15 cellular contexts compared by ENCODE assay signal in the genomic region with DNA sequence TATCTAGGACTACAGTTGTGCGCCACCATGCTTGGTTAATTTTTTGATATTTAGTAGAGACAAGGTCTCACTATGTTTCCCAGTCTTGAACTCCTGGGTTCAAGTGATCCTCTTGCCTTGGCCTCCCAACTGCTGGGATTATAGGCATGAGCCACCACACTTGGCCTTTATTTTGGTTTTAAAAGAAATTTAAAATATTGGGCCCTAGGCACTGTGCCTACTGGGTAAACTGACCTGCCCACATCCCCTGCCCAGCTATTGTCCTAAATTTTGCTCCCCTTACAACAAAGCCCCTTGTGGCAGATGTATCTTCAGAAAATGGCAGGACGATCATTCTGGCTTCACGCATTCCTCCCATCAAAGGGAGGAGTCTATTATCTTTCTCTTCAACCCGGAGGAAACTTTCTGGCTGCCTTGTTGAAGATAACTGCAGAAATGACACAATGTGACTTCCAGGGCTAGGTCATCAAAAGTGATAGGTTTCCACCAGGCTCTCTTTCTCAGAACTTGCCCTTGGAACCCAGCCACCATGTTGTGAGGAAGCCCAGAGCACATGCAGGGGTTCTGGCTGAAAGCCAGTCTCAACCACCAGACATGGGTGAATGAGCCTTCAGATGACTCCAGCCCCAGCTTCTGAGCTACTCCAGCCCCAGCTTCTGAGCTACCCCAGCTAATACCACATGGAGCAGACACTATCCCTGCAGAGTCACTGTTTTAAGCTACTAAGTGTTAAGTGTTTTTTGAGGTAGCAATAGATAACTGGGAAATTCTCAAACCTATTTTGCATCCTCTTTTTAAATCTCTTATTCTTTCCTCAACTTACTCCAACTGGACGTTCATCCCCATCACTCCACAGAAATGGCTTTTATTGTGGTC. TPM values are rescaled to one million over a fixed set of nuclear protein-coding genes. Genes with fewer than 3 reads are reported as not detected.
A peak's percentile ranks its signal among the peaks of the same experiment; 100 is the strongest.
DNase-seq lines count a peak whose midpoint lies in the region; TF ChIP-seq lines count a peak whose summit lies in the region.
"Had no signal": no experiment of that assay in that cellular context is flagged by ENCODE, and none has a peak within 500 bp of the region (broad histone marks: within the 10 kb centered on the region; RNA-seq: fewer than 3 reads in every experiment).

No MANE protein-coding gene starts in this region.

- H3K27me3 Mint-ChIP-seq in osteocyte (ENCODE audit: unreplicated experiment) = no peaks in the 10 kb centered on the region
- H3K27me3 Mint-ChIP-seq in CD4-positive, alpha-beta memory T cell = no peaks in the 10 kb centered on the region
- H3K27me3 Mint-ChIP-seq in CD14-positive monocyte (ENCODE audit: low read depth in 3 of 3) = peaks cover 0 to 1% (median 0%) of the 10 kb centered on the region in 3 donors

- no peak overlapping the region for H3K9ac ChIP-seq in mammary epithelial cell (ENCODE audit: insufficient read depth, low read length)

- in situ Hi-C loops in mammary epithelial cell (cut with MboI; ENCODE audit: low sequenced_read_pairs in 2 of 2) = no loop called here

- CTCF ChIA-PET in mammary epithelial cell (lab: Charles Lee; ENCODE audit: low non-redundant PET) = no interaction called here
- CTCF ChIA-PET in CD4-positive, alpha-beta memory T cell (lab: Charles Lee; ENCODE audit: partially characterized antibody) = interaction anchor here (0.7 to 1.0 kb wide), 2 partner anchors 60 to 348 kb away, joined by 3 to 4 read pairs; no protein-coding TSS in a partner anchor

- peaks cover 15% of the 10 kb centered on the region for H3K4me1 Mint-ChIP-seq in osteocyte (ENCODE audit: unreplicated experiment)
- H3K4me1 Mint-ChIP-seq in CD4-positive, alpha-beta memory T cell = peaks cover 0 to 8% (median 0%) of the 10 kb centered on the region in 4 donors
- no peaks in the 10 kb centered on the region for H3K4me1 Mint-ChIP-seq in CD14-positive monocyte

- H3K27ac Mint-ChIP-seq in osteocyte (ENCODE audit: unreplicated experiment) (peak overlapping the region; percentile 51), CD14-positive monocyte (no peak overlapping the region)
- H3K27ac Mint-ChIP-seq in CD4-positive, alpha-beta memory T cell = no peak overlapping the region
- H3K27ac Mint-ChIP-seq: activated T-helper 2 cell treated with anti-CD3 and anti-CD28 coated beads, Interferon-gamma antibody, Interleukin-2, Interleukin-4, amounts not matched to agents 10 μg/mL and 5 μg/mL and 100 μg/mL, durations not matched to agents 14 hours and 24 hours and 36 hours had no signal

- H3K27me3 ChIP-seq in mammary epithelial cell (ENCODE audit: insufficient read depth, low read length) = no peaks in the 10 kb centered on the region
- no peaks in the 10 kb centered on the region for H3K27me3 ChIP-seq in suprapubic skin
- H3K27me3 ChIP-seq in CD4-positive, alpha-beta memory T cell (ENCODE audit: insufficient read depth, low read length) = no peaks in the 10 kb centered on the region

- H3K4me1 ChIP-seq in mammary epithelial cell (ENCODE audit: insufficient read depth, low read length) (peaks cover 16% of the 10 kb centered on the region), suprapubic skin (peaks cover 4% of the 10 kb centered on the region)
- H3K4me1 ChIP-seq in CD4-positive, alpha-beta memory T cell (ENCODE audit: insufficient read depth, low read length) = no peaks in the 10 kb centered on the region

- no peak overlapping the region for H2AFZ ChIP-seq in mammary epithelial cell (ENCODE audit: low read depth, low read length)

- WGBS in mammary epithelial cell (ENCODE audit: low coverage, missing lambda C conversion rate) = 98% methylated on average over 4 of the region's 5 CpGs
- WGBS in suprapubic skin = 95% methylated on average over 5 of the region's 5 CpGs

- no peaks in the 10 kb centered on the region for H3K9me3 ChIP-seq in mammary epithelial cell (replicated peaks; ENCODE audit: insufficient read depth, low read length)
- no peaks in the 10 kb centered on the region for H3K9me3 ChIP-seq in suprapubic skin
- no peaks in the 10 kb centered on the region for H3K9me3 ChIP-seq in CD4-positive, alpha-beta memory T cell (ENCODE audit: control insufficient read depth in 1 of 2, low read length in 2 of 2)

- no peak overlapping the region for H3K4me2 ChIP-seq in mammary epithelial cell (ENCODE audit: insufficient read depth, low read depth, low read length)

- dilution Hi-C loops in mammary epithelial cell (cut with HindIII; ENCODE audit: low sequenced_read_pairs) = no loop called here

- BruUV-seq in mammary epithelial cell (replicated peaks; lab: Mats Ljungman, UMichigan) = no TSS peak

- no peak for TF ChIP-seq EP300 in suprapubic skin (IDR thresholded peaks at IDR 0.05)

- H3K9me3 Mint-ChIP-seq in osteocyte (ENCODE audit: unreplicated experiment) (peaks cover 5% of the 10 kb centered on the region), CD14-positive monocyte (peaks cover 2 to 7% (median 6%) of the 10 kb centered on the region in 7 donors)
- peaks cover 0 to 9% (median 3%) of the 10 kb centered on the region in 8 donors for H3K9me3 Mint-ChIP-seq in CD4-positive, alpha-beta memory T cell
- H3K9me3 Mint-ChIP-seq: activated T-helper 2 cell treated with anti-CD3 and anti-CD28 coated beads, Interferon-gamma antibody, Interleukin-2, Interleukin-4, amounts not matched to agents 10 μg/mL and 5 μg/mL and 100 μg/mL, durations not matched to agents 14 hours and 24 hours and 36 hours had no signal

- no peak for TF ChIP-seq POLR2A in suprapubic skin (IDR thresholded peaks at IDR 0.05)

- no peaks in the 10 kb centered on the region for H4K20me1 ChIP-seq in mammary epithelial cell (ENCODE audit: insufficient read depth, low read length)

- no peak overlapping the region for H3K4me3 Mint-ChIP-seq in osteocyte (ENCODE audit: unreplicated experiment)
- no peak overlapping the region for H3K4me3 Mint-ChIP-seq in CD4-positive, alpha-beta memory T cell
- H3K4me3 Mint-ChIP-seq in CD14-positive monocyte = no peak overlapping the region

- DNase-seq in DMS 273 (lab: John Stamatoyannopoulos, UW; ENCODE audit: unreplicated experiment) = peak; percentile 75
- no peak for DNase-seq in DMS 273 treated with DMSO at 0.1 percent for 48 hours (lab: John Stamatoyannopoulos, UW)
- DNase-seq in NCI-H446 (lab: John Stamatoyannopoulos, UW) = peak; percentile 42 to 64
- peak; percentile 14 for DNase-seq in mammary epithelial cell
- no peak for DNase-seq in osteocyte (ENCODE audit: extremely low spot score, unreplicated experiment)
- DNase-seq in suprapubic skin (ENCODE audit: low spot score in 2 of 2) = no peak
- DNase-seq in CD4-positive, alpha-beta memory T cell = no peak
- no peak for DNase-seq in CD14-positive monocyte (ENCODE audit: low spot score)
- DNase-seq: 8988T; cortex of kidney; GDM1; NCI-H1930; stimulated activated naive CD4-positive, alpha-beta T cell treated with Interleukin-2 at 50 U/mL for 16 hours had no signal

- no peak overlapping the region for H3K27ac ChIP-seq in mammary epithelial cell (ENCODE audit: insufficient read depth, low read depth, low read length)
- H3K27ac ChIP-seq in suprapubic skin = no peak overlapping the region
- no peak overlapping the region for H3K27ac ChIP-seq in CD4-positive, alpha-beta memory T cell (ENCODE audit: low read depth, low read length)

- POLR2A ChIA-PET in CD4-positive, alpha-beta memory T cell (lab: Charles Lee; ENCODE audit: partially characterized antibody) = interaction anchor here (0.6 kb wide), 1 partner anchor 18 kb away, joined by 3 read pairs; a partner anchor contains a TSS

- TF ChIP-seq CTCF in mammary epithelial cell (conservative IDR thresholded peaks at IDR 0.05 in 1 of 2, IDR thresholded peaks at IDR 0.05 in 1 of 2; ENCODE audit: extremely low read depth in 1 of 2, insufficient read depth in 1 of 2, low read depth in 1 of 2, low read length in 2 of 2) = no peak
- no peak for TF ChIP-seq CTCF in osteocyte (IDR thresholded peaks at IDR 0.05)
- no peak for TF ChIP-seq CTCF in suprapubic skin (IDR thresholded peaks at IDR 0.05)
- no peak for TF ChIP-seq CTCF in CD14-positive monocyte (IDR thresholded peaks at IDR 0.05)

- no peaks in the 10 kb centered on the region for H3K79me2 ChIP-seq in mammary epithelial cell (ENCODE audit: insufficient read depth, low read length)

- no peak overlapping the region for H3K4me3 ChIP-seq in mammary epithelial cell (replicated peaks in 1 of 3; ENCODE audit: insufficient read depth in 1 of 3, low read depth in 2 of 3, low read length in 3 of 3)
- no peak overlapping the region for H3K4me3 ChIP-seq in suprapubic skin
- no peak overlapping the region for H3K4me3 ChIP-seq in CD4-positive, alpha-beta memory T cell (ENCODE audit: low read length in 2 of 2)

- peaks cover 1% of the 10 kb centered on the region for H3K36me3 ChIP-seq in mammary epithelial cell (ENCODE audit: insufficient read depth, low read length)
- peaks cover 8% of the 10 kb centered on the region for H3K36me3 ChIP-seq in suprapubic skin
- no peaks in the 10 kb centered on the region for H3K36me3 ChIP-seq in CD4-positive, alpha-beta memory T cell (ENCODE audit: insufficient read depth, low read length)

- H3K36me3 Mint-ChIP-seq in osteocyte (ENCODE audit: unreplicated experiment) = peaks cover 6% of the 10 kb centered on the region
- peaks cover 15 to 18% of the 10 kb centered on the region in 2 donors for H3K36me3 Mint-ChIP-seq in CD4-positive, alpha-beta memory T cell
- peaks cover 7 to 13% of the 10 kb centered on the region in 2 donors for H3K36me3 Mint-ChIP-seq in CD14-positive monocyte

- intact Hi-C loops in mammary epithelial cell (cut with micrococcal nuclease) = no loop called here
- intact Hi-C loops in CD4-positive, alpha-beta memory T cell (cut with micrococcal nuclease) = no loop called here
- intact Hi-C loops in CD14-positive monocyte (cut with micrococcal nuclease) = no loop called here

RNA-seq across cellular contexts. Expression of a gene that starts 4.6 kb away (rescaled TPM):
- total RNA-seq in mammary epithelial cell = under 1 TPM in 1 of 2 donors, not detected in 1; 0.17 TPM
- polyA plus RNA-seq in mammary epithelial cell = 0.39 TPM
- polyA minus RNA-seq in mammary epithelial cell = not detected
- 0.76 and 1.0 TPM in 2 replicates for total RNA-seq in osteocyte
- 1 to 10 TPM in 1 of 4 donors, under 1 TPM in 2, not detected in 1; 0.47 to 4.2 (median 0.76) TPM for total RNA-seq in suprapubic skin
- total RNA-seq in CD4-positive, alpha-beta memory T cell = 1 to 10 TPM; 4.1 to 5.3 TPM
- under 1 TPM in 1 of 2 donors, not detected in 1; 0.17 TPM for polyA plus RNA-seq in CD4-positive, alpha-beta memory T cell
- under 1 TPM in 1 of 2 donors, not detected in 1; 0.20 TPM for polyA plus RNA-seq in CD14-positive monocyte

RNA-seq across cellular contexts. Expression of a gene that starts 18.3 kb away (rescaled TPM):
- 10 to 100 TPM; 41.2 to 50.9 TPM for total RNA-seq in mammary epithelial cell
- 51.2 TPM for polyA plus RNA-seq in mammary epithelial cell
- 13.8 TPM for polyA minus RNA-seq in mammary epithelial cell
- total RNA-seq in osteocyte = 30.6 and 33.1 TPM in 2 replicates
- total RNA-seq in suprapubic skin = 10 to 100 TPM; 17.7 to 20.8 (median 20.3) TPM
- total RNA-seq in CD4-positive, alpha-beta memory T cell = 10 to 100 TPM; 22.6 to 25.1 TPM
- 10 to 100 TPM; 40.3 to 57.5 TPM for polyA plus RNA-seq in CD4-positive, alpha-beta memory T cell
- polyA plus RNA-seq in CD14-positive monocyte = 10 to 100 TPM; 31.4 to 33.0 TPM

RNA-seq across cellular contexts. Expression of a gene that starts 26.2 kb away (rescaled TPM):
- not detected for total RNA-seq in mammary epithelial cell
- not detected for polyA plus RNA-seq in mammary epithelial cell
- polyA minus RNA-seq in mammary epithelial cell = not detected
- not detected in 2 replicates for total RNA-seq in osteocyte
- under 1 TPM in 1 of 4 donors, not detected in 3; 0.76 TPM for total RNA-seq in suprapubic skin
- not detected for total RNA-seq in CD4-positive, alpha-beta memory T cell
- not detected for polyA plus RNA-seq in CD4-positive, alpha-beta memory T cell
- not detected for polyA plus RNA-seq in CD14-positive monocyte
- total RNA-seq: Right ventricle myocardium inferior had no signal

RNA-seq across cellular contexts. Expression of a gene that starts 56.9 kb away (rescaled TPM):
- 10 to 100 TPM; 10.3 to 42.4 TPM for total RNA-seq in mammary epithelial cell
- 9.5 TPM for polyA plus RNA-seq in mammary epithelial cell
- 27.8 TPM for polyA minus RNA-seq in mammary epithelial cell
- 4.0 and 4.3 TPM in 2 replicates for total RNA-seq in osteocyte
- 100 to 1,000 TPM; 112 to 150 (median 122) TPM for total RNA-seq in suprapubic skin
- not detected for total RNA-seq in CD4-positive, alpha-beta memory T cell
- polyA plus RNA-seq in CD4-positive, alpha-beta memory T cell = not detected
- polyA plus RNA-seq in CD14-positive monocyte = not detected

Comparison
In these comparisons a context has a peak if more than half of its experiments do, and no peak if none do; other contexts are left out.
1. DNase-seq: peak in DMS 273 (single experiment), NCI-H446 (2 of 2) and mammary epithelial cell (single experiment); none in DMS 273 treated with DMSO at 0.1 percent for 48 hours (single experiment), osteocyte (single experiment), suprapubic skin (0 of 2), CD4-positive, alpha-beta memory T cell (0 of 5) and CD14-positive monocyte (single experiment).